Comparison of ENCODE assay signal across 21 cellular contexts in the genomic region with DNA sequence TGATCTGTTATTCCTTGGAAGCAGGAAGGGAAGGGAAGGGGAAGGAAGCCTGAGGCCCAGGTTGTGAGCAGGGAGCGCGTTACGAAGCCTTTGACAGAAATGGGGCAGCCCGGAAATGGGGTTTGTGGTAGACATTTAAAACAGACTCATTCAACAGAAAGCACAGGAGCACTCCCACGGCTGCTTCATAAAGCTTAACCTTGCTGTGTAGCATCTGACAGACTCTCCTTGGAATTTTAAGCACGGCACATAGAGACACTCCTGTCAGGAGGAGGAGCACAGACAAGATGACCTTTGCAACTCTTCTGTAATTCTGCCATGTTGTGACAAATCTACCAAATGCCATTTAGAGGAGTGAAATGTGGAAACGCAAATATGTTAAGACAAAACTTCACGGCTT.
DNase-seq lines count a peak whose midpoint lies in the region; ATAC-seq and TF ChIP-seq lines count a peak whose summit lies in the region.
"Had no signal": no experiment of that assay in that cellular context is flagged by ENCODE, and none has a peak within 500 bp of the region (broad histone marks: within the 10 kb centered on the region; RNA-seq: fewer than 3 reads in every experiment).

No MANE protein-coding gene starts in this region.

- CTCF ChIA-PET in activated CD8-positive, alpha-beta T cell treated with anti-CD3 and anti-CD28 coated beads for 36 hours (lab: Charles Lee): interaction anchor here (0.6 kb wide), 1 partner anchor 85 kb away, joined by 3 read pairs; no protein-coding TSS in a partner anchor

- no peaks in the 10 kb centered on the region for H3K27me3 ChIP-seq in uterus
- H3K27me3 ChIP-seq: neural progenitor cell, suprapubic skin had no signal

- H3K4me1 ChIP-seq in uterus: peaks cover 5% of the 10 kb centered on the region in 2 donors
- H3K4me1 ChIP-seq: neural progenitor cell, suprapubic skin had no signal

- no peak overlapping the region for H3K4me3 Mint-ChIP-seq in activated CD8-positive, alpha-beta T cell treated with anti-CD3 and anti-CD28 coated beads for 36 hours
- H3K4me3 Mint-ChIP-seq in nephron: no peak overlapping the region
- H3K4me3 Mint-ChIP-seq: CD14-positive monocyte; central memory CD8-positive, alpha-beta T cell; neural progenitor cell had no signal

- H3K9me3 Mint-ChIP-seq in activated CD8-positive, alpha-beta T cell treated with anti-CD3 and anti-CD28 coated beads for 36 hours: no peaks in the 10 kb centered on the region
- no peaks in the 10 kb centered on the region for H3K9me3 Mint-ChIP-seq in nephron
- H3K9me3 Mint-ChIP-seq: central memory CD8-positive, alpha-beta T cell had no signal

- H3K9me3 ChIP-seq in uterus: no peaks in the 10 kb centered on the region
- H3K9me3 ChIP-seq: suprapubic skin had no signal

- H3K27ac Mint-ChIP-seq in activated CD8-positive, alpha-beta T cell treated with anti-CD3 and anti-CD28 coated beads for 36 hours: peak overlapping the region; percentile 55
- peak overlapping the region; percentile 13 to 73 (median 48) for H3K27ac Mint-ChIP-seq in nephron
- H3K27ac Mint-ChIP-seq: neural progenitor cell, progenitor cell of endocrine pancreas had no signal

- no peaks in the 10 kb centered on the region for H3K27me3 Mint-ChIP-seq in activated CD8-positive, alpha-beta T cell treated with anti-CD3 and anti-CD28 coated beads for 36 hours
- peaks cover 5% of the 10 kb centered on the region for H3K27me3 Mint-ChIP-seq in nephron (ENCODE audit: low read depth)

- POLR2A ChIA-PET in activated CD8-positive, alpha-beta T cell treated with anti-CD3 and anti-CD28 coated beads for 36 hours (lab: Charles Lee): no interaction called here

- no peak for ATAC-seq in Right ventricle myocardium inferior
- ATAC-seq in activated CD8-positive, alpha-beta T cell treated with anti-CD3 and anti-CD28 coated beads for 36 hours: peak; percentile 53
- ATAC-seq in HG02763 (IDR thresholded peaks at IDR 0.05; ENCODE audit: unreplicated experiment): no peak
- ATAC-seq: HCT116 had no signal

- no peak for TF ChIP-seq CTCF in activated CD8-positive, alpha-beta T cell treated with anti-CD3 and anti-CD28 coated beads for 36 hours (IDR thresholded peaks at IDR 0.05)
- TF ChIP-seq CTCF in nephron (IDR thresholded peaks at IDR 0.05; ENCODE audit: unreplicated experiment in 3 of 3) (no peak), uterus (IDR thresholded peaks at IDR 0.05) (no peak)

- peak; percentile 22 for DNase-seq in cardiac septum (ENCODE audit: low spot score)
- DNase-seq in Right ventricle myocardium inferior (ENCODE audit: missing footprints): no peak
- DNase-seq in activated CD8-positive, alpha-beta T cell treated with anti-CD3 and anti-CD28 coated beads for 36 hours: peak; percentile 33
- DNase-seq in uterus: peak; percentile 28 to 67
- no peak for DNase-seq in HK-2 (ENCODE audit: unreplicated experiment)
- no peak for DNase-seq in AG08395 (ENCODE audit: low spot score)
- DNase-seq: activated CD8-positive, alpha-beta memory T cell treated with anti-CD3 and anti-CD28 coated beads for 24 hours; activated T-cell treated with anti-CD3 and anti-CD28 coated beads, Interleukin-2, amount 50 U/mL, for 1 hour; dermis blood vessel endothelial cell; islet precursor cell; NCI-H1417 treated with DMSO at 0.1 percent for 48 hours; NCI-H446 treated with DMSO at 0.1 percent for 48 hours; OCI-M1 had no signal

- H3K27ac ChIP-seq in uterus: peak overlapping the region; percentile 84 to 90
- H3K27ac ChIP-seq: neural progenitor cell, suprapubic skin had no signal

- peaks cover 7% of the 10 kb centered on the region for H3K4me1 Mint-ChIP-seq in activated CD8-positive, alpha-beta T cell treated with anti-CD3 and anti-CD28 coated beads for 36 hours (ENCODE audit: low read depth)
- H3K4me1 Mint-ChIP-seq in nephron: peaks cover 33% of the 10 kb centered on the region
- H3K4me1 Mint-ChIP-seq: CD14-positive monocyte; central memory CD8-positive, alpha-beta T cell had no signal

- no peaks in the 10 kb centered on the region for H3K36me3 Mint-ChIP-seq in activated CD8-positive, alpha-beta T cell treated with anti-CD3 and anti-CD28 coated beads for 36 hours (ENCODE audit: low read depth)
- H3K36me3 Mint-ChIP-seq in nephron (ENCODE audit: low read depth): no peaks in the 10 kb centered on the region
- H3K36me3 Mint-ChIP-seq: CD14-positive monocyte, neural progenitor cell had no signal

- H3K4me3 ChIP-seq in uterus: no peak overlapping the region
- H3K4me3 ChIP-seq: neural progenitor cell, suprapubic skin had no signal

- no peak for TF ChIP-seq POLR2A in uterus (IDR thresholded peaks at IDR 0.05)

- H3K36me3 ChIP-seq in uterus: no peaks in the 10 kb centered on the region
- H3K36me3 ChIP-seq: neural progenitor cell, suprapubic skin had no signal

- intact Hi-C loops in cardiac septum (cut with DNase I): no loop called here
- intact Hi-C loops in Right ventricle myocardium inferior (cut with DNase I): no loop called here
- intact Hi-C loops in activated CD8-positive, alpha-beta T cell treated with anti-CD3 and anti-CD28 coated beads for 36 hours (cut with micrococcal nuclease): no loop called here
- intact Hi-C loops in uterus (cut with DNase I; ENCODE audit: low total_unique reads): no loop called here

Comparison
In these comparisons a context has a peak if more than half of its experiments do, and no peak if none do; other contexts are left out.
1. DNase-seq: peak in cardiac septum (single experiment), activated CD8-positive, alpha-beta T cell treated with anti-CD3 and anti-CD28 coated beads for 36 hours (single experiment) and uterus (2 of 2); none in Right ventricle myocardium inferior (single experiment), HK-2 (single experiment) and AG08395 (single experiment).